In genomic region chr7:30046127-30046774, GRCh38 we compare ENCODE assay signal across 1 cellular context.
TF ChIP-seq lines count a peak whose summit lies in the region.

No MANE protein-coding gene starts in this region.

TF ChIP-seq in K562, 482 proteins besides CTCF, POLR2A, EP300 and RAD21:
- TF ChIP-seq ID3 (CRISPR knock-in tag; IDR thresholded peaks at IDR 0.05) (no peak), ID3 (tag; IDR thresholded peaks at IDR 0.05) (peak; percentile 84), MTA2 (IDR thresholded peaks at IDR 0.05; ENCODE audit: low read depth) (no peak)
